ENCODE assay signal across 1 cellular context in genomic region chr10:85510682-85511081, GRCh38.
TF ChIP-seq lines count a peak whose summit lies in the region.

No MANE protein-coding gene starts in this region.

TF ChIP-seq in GM23338, 12 proteins besides CTCF, POLR2A, EP300 and RAD21:
- no peak for TF ChIP-seq ZNF462 (CRISPR knock-in tag; IDR thresholded peaks at IDR 0.05)
- TF ChIP-seq ZNF114 (CRISPR knock-in tag; IDR thresholded peaks at IDR 0.05): no peak
- TF ChIP-seq NANOG (IDR thresholded peaks at IDR 0.05; ENCODE audit: borderline replicate concordance): no peak
- TF ChIP-seq, protein P1, sequence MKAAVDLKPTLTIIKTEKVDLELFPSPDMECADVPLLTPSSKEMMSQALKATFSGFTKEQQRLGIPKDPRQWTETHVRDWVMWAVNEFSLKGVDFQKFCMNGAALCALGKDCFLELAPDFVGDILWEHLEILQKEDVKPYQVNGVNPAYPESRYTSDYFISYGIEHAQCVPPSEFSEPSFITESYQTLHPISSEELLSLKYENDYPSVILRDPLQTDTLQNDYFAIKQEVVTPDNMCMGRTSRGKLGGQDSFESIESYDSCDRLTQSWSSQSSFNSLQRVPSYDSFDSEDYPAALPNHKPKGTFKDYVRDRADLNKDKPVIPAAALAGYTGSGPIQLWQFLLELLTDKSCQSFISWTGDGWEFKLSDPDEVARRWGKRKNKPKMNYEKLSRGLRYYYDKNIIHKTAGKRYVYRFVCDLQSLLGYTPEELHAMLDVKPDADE (IDR thresholded peaks at IDR 0.05): no peak
- TF ChIP-seq POLR2AphosphoS5 (IDR thresholded peaks at IDR 0.05; ENCODE audit: low read depth): no peak
- TF ChIP-seq, protein P2, sequence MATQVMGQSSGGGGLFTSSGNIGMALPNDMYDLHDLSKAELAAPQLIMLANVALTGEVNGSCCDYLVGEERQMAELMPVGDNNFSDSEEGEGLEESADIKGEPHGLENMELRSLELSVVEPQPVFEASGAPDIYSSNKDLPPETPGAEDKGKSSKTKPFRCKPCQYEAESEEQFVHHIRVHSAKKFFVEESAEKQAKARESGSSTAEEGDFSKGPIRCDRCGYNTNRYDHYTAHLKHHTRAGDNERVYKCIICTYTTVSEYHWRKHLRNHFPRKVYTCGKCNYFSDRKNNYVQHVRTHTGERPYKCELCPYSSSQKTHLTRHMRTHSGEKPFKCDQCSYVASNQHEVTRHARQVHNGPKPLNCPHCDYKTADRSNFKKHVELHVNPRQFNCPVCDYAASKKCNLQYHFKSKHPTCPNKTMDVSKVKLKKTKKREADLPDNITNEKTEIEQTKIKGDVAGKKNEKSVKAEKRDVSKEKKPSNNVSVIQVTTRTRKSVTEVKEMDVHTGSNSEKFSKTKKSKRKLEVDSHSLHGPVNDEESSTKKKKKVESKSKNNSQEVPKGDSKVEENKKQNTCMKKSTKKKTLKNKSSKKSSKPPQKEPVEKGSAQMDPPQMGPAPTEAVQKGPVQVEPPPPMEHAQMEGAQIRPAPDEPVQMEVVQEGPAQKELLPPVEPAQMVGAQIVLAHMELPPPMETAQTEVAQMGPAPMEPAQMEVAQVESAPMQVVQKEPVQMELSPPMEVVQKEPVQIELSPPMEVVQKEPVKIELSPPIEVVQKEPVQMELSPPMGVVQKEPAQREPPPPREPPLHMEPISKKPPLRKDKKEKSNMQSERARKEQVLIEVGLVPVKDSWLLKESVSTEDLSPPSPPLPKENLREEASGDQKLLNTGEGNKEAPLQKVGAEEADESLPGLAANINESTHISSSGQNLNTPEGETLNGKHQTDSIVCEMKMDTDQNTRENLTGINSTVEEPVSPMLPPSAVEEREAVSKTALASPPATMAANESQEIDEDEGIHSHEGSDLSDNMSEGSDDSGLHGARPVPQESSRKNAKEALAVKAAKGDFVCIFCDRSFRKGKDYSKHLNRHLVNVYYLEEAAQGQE (IDR thresholded peaks at IDR 0.05; ENCODE audit: unreplicated experiment): no peak
- no peak for TF ChIP-seq EZH2 (IDR thresholded peaks at IDR 0.05; ENCODE audit: low read depth, unreplicated experiment)
- TF ChIP-seq STAT1 (IDR thresholded peaks at IDR 0.05; ENCODE audit: unreplicated experiment): no peak
- no peak for TF ChIP-seq JUNB (IDR thresholded peaks at IDR 0.05; ENCODE audit: unreplicated experiment)
